9 cellular contexts compared by ENCODE assay signal in the genomic region with DNA sequence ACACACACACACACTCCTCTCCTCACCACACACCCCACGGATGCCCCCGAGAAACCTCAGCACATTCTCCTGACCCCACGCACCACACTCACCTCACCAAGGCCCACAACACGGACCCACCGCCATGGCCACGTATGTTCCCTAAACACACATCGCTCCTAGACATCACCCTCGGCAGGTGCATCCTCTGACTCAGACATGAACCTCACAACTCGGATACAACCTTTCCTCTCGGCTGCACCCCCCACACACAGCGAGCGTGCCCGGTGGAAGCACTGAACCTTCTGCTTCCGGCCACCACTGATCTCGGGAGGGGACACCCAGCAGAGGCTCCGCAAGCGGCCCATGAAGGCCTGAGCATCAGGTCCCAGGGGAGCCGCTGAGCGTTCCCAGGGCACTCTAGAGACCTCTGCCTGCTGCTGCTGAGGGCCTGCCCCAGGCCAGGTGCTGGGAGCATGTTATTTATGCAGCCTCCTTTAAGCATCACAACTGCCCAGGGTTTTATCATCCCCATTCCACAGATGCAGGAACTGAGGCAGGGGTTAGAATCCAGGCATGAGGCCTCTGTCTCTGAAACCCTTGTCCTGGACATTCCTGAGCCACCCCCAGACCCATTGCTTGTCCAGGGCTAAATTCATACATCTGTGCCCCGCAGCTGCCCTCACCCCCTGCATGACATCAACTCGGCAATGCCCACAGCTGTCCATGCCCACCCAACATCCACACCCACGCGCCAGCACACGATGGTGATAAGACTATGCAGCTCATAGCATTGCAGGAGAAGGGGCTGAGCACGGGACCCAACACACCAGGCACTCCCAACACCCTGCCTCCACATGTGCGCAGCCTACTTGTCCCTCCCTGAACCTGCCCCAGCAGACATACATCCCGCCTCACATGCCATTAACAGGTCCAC. TPM values are rescaled to one million over a fixed set of nuclear protein-coding genes. Genes with fewer than 3 reads are reported as not detected.
DNase-seq lines count a peak whose midpoint lies in the region; ATAC-seq, FAIRE-seq and TF ChIP-seq lines count a peak whose summit lies in the region.
"Had no signal": no experiment of that assay in that cellular context is flagged by ENCODE, and none has a peak within 500 bp of the region (broad histone marks: within the 10 kb centered on the region; RNA-seq: fewer than 3 reads in every experiment).

No MANE protein-coding gene starts in this region.

- no peak for DNase-seq in activated naive CD8-positive, alpha-beta T cell treated with anti-CD3 and anti-CD28 coated beads for 36 hours
- DNase-seq in T-helper 17 cell = no peak
- peak; percentile 83 for DNase-seq in stimulated activated naive B cell treated with anti-CD40 and anti-IgM and Interleukin-4, amounts not matched to agents 10 μg/mL and 1 μg/mL and 100 μg/mL, for 72 hours
- DNase-seq in H54 (ENCODE audit: insufficient read length, low spot score) = no peak
- DNase-seq in hepatic stellate cell (ENCODE audit: low spot score) = no peak
- DNase-seq in COR-L47 (lab: John Stamatoyannopoulos, UW) = no peak
- DNase-seq: AML-193 had no signal

- H3K27ac Mint-ChIP-seq in activated naive CD8-positive, alpha-beta T cell = peak overlapping the region; percentile 19
- no peak overlapping the region for H3K27ac Mint-ChIP-seq in activated naive CD8-positive, alpha-beta T cell treated with anti-CD3 and anti-CD28 coated beads for 36 hours
- H3K27ac Mint-ChIP-seq in T-helper 17 cell = no peak overlapping the region
- peak overlapping the region; percentile 68 for H3K27ac Mint-ChIP-seq in stimulated activated naive B cell treated with anti-CD40 and anti-IgM and Interleukin-4, amounts not matched to agents 10 μg/mL and 1 μg/mL and 100 μg/mL, for 72 hours

- peaks cover 5% of the 10 kb centered on the region for H3K27me3 Mint-ChIP-seq in activated naive CD8-positive, alpha-beta T cell
- H3K27me3 Mint-ChIP-seq in activated naive CD8-positive, alpha-beta T cell treated with anti-CD3 and anti-CD28 coated beads for 36 hours = peaks cover 10% of the 10 kb centered on the region
- H3K27me3 Mint-ChIP-seq in T-helper 17 cell = peaks cover 66% of the 10 kb centered on the region
- H3K27me3 Mint-ChIP-seq in stimulated activated naive B cell treated with anti-CD40 and anti-IgM and Interleukin-4, amounts not matched to agents 10 μg/mL and 1 μg/mL and 100 μg/mL, for 72 hours = peaks cover 66 to 73% of the 10 kb centered on the region in 2 donors

- ATAC-seq in HG02973 (IDR thresholded peaks at IDR 0.05; ENCODE audit: unreplicated experiment) (peak; percentile 69), T-helper 17 cell (peak; percentile 51)
- peak; percentile 89 to 92 for ATAC-seq in stimulated activated naive B cell treated with anti-CD40 and anti-IgM and Interleukin-4, amounts not matched to agents 10 μg/mL and 1 μg/mL and 100 μg/mL, for 72 hours (replicated peaks)

- peaks cover 4% of the 10 kb centered on the region for H3K4me1 Mint-ChIP-seq in activated naive CD8-positive, alpha-beta T cell (ENCODE audit: low read depth)
- peaks cover 3% of the 10 kb centered on the region for H3K4me1 Mint-ChIP-seq in activated naive CD8-positive, alpha-beta T cell treated with anti-CD3 and anti-CD28 coated beads for 36 hours
- peaks cover 8% of the 10 kb centered on the region for H3K4me1 Mint-ChIP-seq in T-helper 17 cell
- peaks cover 18 to 20% of the 10 kb centered on the region in 2 donors for H3K4me1 Mint-ChIP-seq in stimulated activated naive B cell treated with anti-CD40 and anti-IgM and Interleukin-4, amounts not matched to agents 10 μg/mL and 1 μg/mL and 100 μg/mL, for 72 hours

- no peaks in the 10 kb centered on the region for H3K36me3 Mint-ChIP-seq in activated naive CD8-positive, alpha-beta T cell
- no peaks in the 10 kb centered on the region for H3K36me3 Mint-ChIP-seq in activated naive CD8-positive, alpha-beta T cell treated with anti-CD3 and anti-CD28 coated beads for 36 hours
- H3K36me3 Mint-ChIP-seq in T-helper 17 cell (ENCODE audit: low read depth) = peaks cover 7% of the 10 kb centered on the region
- H3K36me3 Mint-ChIP-seq in stimulated activated naive B cell treated with anti-CD40 and anti-IgM and Interleukin-4, amounts not matched to agents 10 μg/mL and 1 μg/mL and 100 μg/mL, for 72 hours = no peaks in the 10 kb centered on the region

- H3K9me3 Mint-ChIP-seq in activated naive CD8-positive, alpha-beta T cell (ENCODE audit: low read depth) = no peaks in the 10 kb centered on the region
- H3K9me3 Mint-ChIP-seq in activated naive CD8-positive, alpha-beta T cell treated with anti-CD3 and anti-CD28 coated beads for 36 hours = no peaks in the 10 kb centered on the region
- H3K9me3 Mint-ChIP-seq in stimulated activated naive B cell treated with anti-CD40 and anti-IgM and Interleukin-4, amounts not matched to agents 10 μg/mL and 1 μg/mL and 100 μg/mL, for 72 hours = no peaks in the 10 kb centered on the region

- TF ChIP-seq POLR2A in H54 (IDR thresholded peaks at IDR 0.05; ENCODE audit: low read depth, low read length) = no peak

- no peaks in the 10 kb centered on the region for H3K9me3 ChIP-seq in T-helper 17 cell (ENCODE audit: control insufficient read depth, low read length, poor library complexity, severe bottlenecking)

- FAIRE-seq in H54 (lab: Jason Lieb, UNC) = no peak

- no peak overlapping the region for H3K4me3 Mint-ChIP-seq in activated naive CD8-positive, alpha-beta T cell
- H3K4me3 Mint-ChIP-seq in activated naive CD8-positive, alpha-beta T cell treated with anti-CD3 and anti-CD28 coated beads for 36 hours = no peak overlapping the region
- H3K4me3 Mint-ChIP-seq in T-helper 17 cell = no peak overlapping the region
- H3K4me3 Mint-ChIP-seq in stimulated activated naive B cell treated with anti-CD40 and anti-IgM and Interleukin-4, amounts not matched to agents 10 μg/mL and 1 μg/mL and 100 μg/mL, for 72 hours = no peak overlapping the region

RNA-seq across cellular contexts. Expression of a gene that starts 27.0 kb away (rescaled TPM):
- total RNA-seq in activated naive CD8-positive, alpha-beta T cell treated with anti-CD3 and anti-CD28 coated beads for 36 hours = under 1 TPM; 0.30 to 0.43 TPM
- total RNA-seq in T-helper 17 cell = under 1 TPM; 0.32 to 0.34 TPM

Comparison
In these comparisons a context has a peak if more than half of its experiments do, and no peak if none do; other contexts are left out.
1. H3K27ac Mint-ChIP-seq: peak in activated naive CD8-positive, alpha-beta T cell (single experiment) and stimulated activated naive B cell treated with anti-CD40 and anti-IgM and Interleukin-4, amounts not matched to agents 10 μg/mL and 1 μg/mL and 100 μg/mL, for 72 hours (single experiment); none in activated naive CD8-positive, alpha-beta T cell treated with anti-CD3 and anti-CD28 coated beads for 36 hours (single experiment) and T-helper 17 cell (single experiment).
2. Peak in every context shown above with its lines, with median percentiles within 50 percentile points of each other: ATAC-seq.